Comparison of ENCODE assay signal across 13 cellular contexts in the genomic region with DNA sequence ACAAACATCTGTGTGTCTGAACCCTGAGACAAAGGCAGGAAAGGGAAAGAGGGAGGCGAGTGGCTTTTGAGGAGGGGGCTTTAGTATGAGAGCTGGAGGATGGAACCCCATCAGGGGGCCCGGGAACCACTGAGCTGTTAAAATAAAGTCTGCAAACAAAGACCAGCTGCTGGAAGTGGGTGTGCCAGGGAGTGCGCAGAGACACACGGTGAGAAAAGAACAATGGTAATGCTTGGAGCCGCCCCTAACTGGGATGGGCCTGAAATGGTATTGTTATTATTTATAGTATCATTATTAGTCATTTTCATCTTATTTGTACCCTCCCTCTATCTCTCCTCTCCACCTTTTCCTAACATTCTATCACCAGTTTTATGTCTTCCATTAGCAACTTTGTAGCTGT. TPM values are rescaled to one million over a fixed set of nuclear protein-coding genes. Genes with fewer than 3 reads are reported as not detected.
DNase-seq lines count a peak whose midpoint lies in the region; ATAC-seq and TF ChIP-seq lines count a peak whose summit lies in the region.
"Not testable (repeated sequence)": the region's sequence is repeated elsewhere in the genome, so short reads cannot be mapped to it uniquely, and the experiment has no call there.
"Had no signal": no experiment of that assay in that cellular context is flagged by ENCODE, and none has a peak within 500 bp of the region (broad histone marks: within the 10 kb centered on the region; RNA-seq: fewer than 3 reads in every experiment).

No MANE protein-coding gene starts in this region.

- H3K4me1 Mint-ChIP-seq in CD8-positive, alpha-beta memory T cell = peaks cover 62 to 74% (median 67%) of the 10 kb centered on the region in 3 donors
- H3K4me1 Mint-ChIP-seq in activated CD8-positive, alpha-beta T cell treated with anti-CD3 and anti-CD28 coated beads, Interleukin-2, amount 10 ng/mL, durations not matched to agents 7 days and 5 days (ENCODE audit: low read depth) = peaks cover 80% of the 10 kb centered on the region
- peaks cover 62% of the 10 kb centered on the region for H3K4me1 Mint-ChIP-seq in activated naive CD8-positive, alpha-beta T cell (ENCODE audit: low read depth)
- H3K4me1 Mint-ChIP-seq in endothelial cell (ENCODE audit: unreplicated experiment) (peaks cover 57% of the 10 kb centered on the region), immature natural killer cell (peaks cover 75 to 78% of the 10 kb centered on the region in 2 donors)
- H3K4me1 Mint-ChIP-seq in naive thymus-derived CD8-positive, alpha-beta T cell = peaks cover 40 to 65% (median 62%) of the 10 kb centered on the region in 4 donors

- peak overlapping the region in 6 of 7 donors; percentile 20 to 96 (median 42) for H3K4me3 Mint-ChIP-seq in CD8-positive, alpha-beta memory T cell
- peak overlapping the region; percentile 95 for H3K4me3 Mint-ChIP-seq in activated CD8-positive, alpha-beta T cell treated with anti-CD3 and anti-CD28 coated beads, Interleukin-2, amount 10 ng/mL, durations not matched to agents 7 days and 5 days
- H3K4me3 Mint-ChIP-seq in activated naive CD8-positive, alpha-beta T cell = peak overlapping the region; percentile 45
- H3K4me3 Mint-ChIP-seq in endothelial cell (ENCODE audit: unreplicated experiment) (peak overlapping the region; percentile 2), immature natural killer cell (peak overlapping the region in 3 of 5 donors; percentile 38 to 54 (median 42))
- peak overlapping the region in 6 of 10 donors; percentile 26 to 42 (median 37) for H3K4me3 Mint-ChIP-seq in naive thymus-derived CD8-positive, alpha-beta T cell

- POLR2A ChIA-PET in CD8-positive, alpha-beta memory T cell (lab: Charles Lee); activated CD8-positive, alpha-beta T cell treated with anti-CD3 and anti-CD28 coated beads, Interleukin-2, amount 10 ng/mL, durations not matched to agents 7 days and 5 days (lab: Charles Lee); naive thymus-derived CD8-positive, alpha-beta T cell (lab: Charles Lee): not testable (repeated sequence)

- not testable (repeated sequence) for H3K27ac ChIP-seq in CD8-positive, alpha-beta memory T cell (ENCODE audit: low read depth, low read length)
- H3K27ac ChIP-seq in skin epidermis (peak overlapping the region in 16 of 21 experiments; percentile 21 to 88 (median 80)), uterus (peak overlapping the region; percentile 87 to 94)

- intact Hi-C loops in uterus (cut with DNase I; ENCODE audit: low total_unique reads) = not testable (repeated sequence)

- DNase-seq in CD8-positive, alpha-beta memory T cell; activated CD8-positive, alpha-beta T cell treated with anti-CD3 and anti-CD28 coated beads, Interleukin-2, amount 10 ng/mL, durations not matched to agents 7 days and 5 days; endothelial cell (ENCODE audit: low spot score); immature natural killer cell; naive thymus-derived CD8-positive, alpha-beta T cell; uterus: not testable (repeated sequence)

- H3K4me3 ChIP-seq in CD8-positive, alpha-beta memory T cell (ENCODE audit: low read length); skin epidermis; uterus: not testable (repeated sequence)

- CTCF ChIA-PET in CD8-positive, alpha-beta memory T cell (lab: Charles Lee) = interaction anchor here (0.7 kb wide), 1 partner anchor 31 kb away, joined by 3 read pairs; no protein-coding TSS in a partner anchor
- CTCF ChIA-PET in activated CD8-positive, alpha-beta T cell treated with anti-CD3 and anti-CD28 coated beads, Interleukin-2, amount 10 ng/mL, durations not matched to agents 7 days and 5 days (lab: Charles Lee) = not testable (repeated sequence)

- peaks cover 17% of the 10 kb centered on the region for H3K36me3 ChIP-seq in CD8-positive, alpha-beta memory T cell (ENCODE audit: insufficient read depth, low read length)
- H3K36me3 ChIP-seq in uterus = not testable (repeated sequence)

- H3K9me3 Mint-ChIP-seq in CD8-positive, alpha-beta memory T cell; activated CD8-positive, alpha-beta T cell treated with anti-CD3 and anti-CD28 coated beads, Interleukin-2, amount 10 ng/mL, durations not matched to agents 7 days and 5 days (ENCODE audit: insufficient read depth); activated naive CD8-positive, alpha-beta T cell (ENCODE audit: low read depth); endothelial cell (ENCODE audit: unreplicated experiment); immature natural killer cell; naive thymus-derived CD8-positive, alpha-beta T cell: not testable (repeated sequence)

- H3K9me3 ChIP-seq in CD8-positive, alpha-beta memory T cell (ENCODE audit: low read length); uterus: not testable (repeated sequence)

- peak overlapping the region in 6 of 8 donors; percentile 51 to 84 (median 77) for H3K27ac Mint-ChIP-seq in CD8-positive, alpha-beta memory T cell
- H3K27ac Mint-ChIP-seq in activated CD8-positive, alpha-beta T cell treated with anti-CD3 and anti-CD28 coated beads, Interleukin-2, amount 10 ng/mL, durations not matched to agents 7 days and 5 days = not testable (repeated sequence)
- H3K27ac Mint-ChIP-seq in activated naive CD8-positive, alpha-beta T cell = peak overlapping the region; percentile 62
- peak overlapping the region; percentile 82 for H3K27ac Mint-ChIP-seq in endothelial cell (ENCODE audit: unreplicated experiment)
- peak overlapping the region in 5 of 6 donors; percentile 34 to 70 (median 54) for H3K27ac Mint-ChIP-seq in immature natural killer cell
- peak overlapping the region in 4 of 10 donors; percentile 10 to 68 (median 48) for H3K27ac Mint-ChIP-seq in naive thymus-derived CD8-positive, alpha-beta T cell

- not testable (repeated sequence) for H3K27me3 Mint-ChIP-seq in CD8-positive, alpha-beta memory T cell; activated CD8-positive, alpha-beta T cell treated with anti-CD3 and anti-CD28 coated beads, Interleukin-2, amount 10 ng/mL, durations not matched to agents 7 days and 5 days (ENCODE audit: low read depth); activated naive CD8-positive, alpha-beta T cell; immature natural killer cell (ENCODE audit: low read depth in 3 of 3); naive thymus-derived CD8-positive, alpha-beta T cell
- peaks cover 14% of the 10 kb centered on the region for H3K27me3 Mint-ChIP-seq in endothelial cell (ENCODE audit: unreplicated experiment)

- H3K36me3 Mint-ChIP-seq in CD8-positive, alpha-beta memory T cell = peaks cover 0 to 60% (median 11%) of the 10 kb centered on the region in 3 donors
- H3K36me3 Mint-ChIP-seq in activated CD8-positive, alpha-beta T cell treated with anti-CD3 and anti-CD28 coated beads, Interleukin-2, amount 10 ng/mL, durations not matched to agents 7 days and 5 days (ENCODE audit: low read depth) = peaks cover 54% of the 10 kb centered on the region
- peaks cover 20% of the 10 kb centered on the region for H3K36me3 Mint-ChIP-seq in activated naive CD8-positive, alpha-beta T cell
- not testable (repeated sequence) for H3K36me3 Mint-ChIP-seq in endothelial cell (ENCODE audit: low read depth, unreplicated experiment)
- peaks cover 8 to 23% (median 13%) of the 10 kb centered on the region in 3 donors for H3K36me3 Mint-ChIP-seq in immature natural killer cell
- peaks cover 0 to 39% (median 9%) of the 10 kb centered on the region in 3 donors for H3K36me3 Mint-ChIP-seq in naive thymus-derived CD8-positive, alpha-beta T cell

- TF ChIP-seq CTCF in endothelial cell (IDR thresholded peaks at IDR 0.05; ENCODE audit: unreplicated experiment); uterus (IDR thresholded peaks at IDR 0.05): not testable (repeated sequence)

- not testable (repeated sequence) for H3K27me3 ChIP-seq in CD8-positive, alpha-beta memory T cell (ENCODE audit: insufficient read depth, low read length, poor library complexity, severe bottlenecking); uterus

- peaks cover 54% of the 10 kb centered on the region for H3K4me1 ChIP-seq in CD8-positive, alpha-beta memory T cell (ENCODE audit: insufficient read depth, low read length)
- H3K4me1 ChIP-seq in uterus = peaks cover 19 to 23% of the 10 kb centered on the region in 2 donors

- not testable (repeated sequence) for TF ChIP-seq POLR2A in uterus (IDR thresholded peaks at IDR 0.05)

- ATAC-seq in activated CD8-positive, alpha-beta T cell treated with anti-CD3 and anti-CD28 coated beads, Interleukin-2, amount 10 ng/mL, durations not matched to agents 7 days and 5 days; naive thymus-derived CD8-positive, alpha-beta T cell: not testable (repeated sequence)

RNA-seq across cellular contexts. Expression of gene APOL1, which starts 2.6 kb away (rescaled TPM):
- total RNA-seq in CD8-positive, alpha-beta memory T cell = 10 to 100 TPM; 32.8 to 34.3 TPM
- polyA plus RNA-seq in CD8-positive, alpha-beta memory T cell = 25.6 TPM
- total RNA-seq in activated CD8-positive, alpha-beta T cell treated with anti-CD3 and anti-CD28 coated beads, Interleukin-2, amount 10 ng/mL, durations not matched to agents 7 days and 5 days = 10 to 100 TPM; 37.4 to 38.2 TPM
- 2.5 TPM for total RNA-seq in endothelial cell (ENCODE audit: unreplicated experiment)
- 10 to 100 TPM in 2 of 3 donors, 1 to 10 TPM in 1; 8.7 to 65.8 (median 14.8) TPM for polyA plus RNA-seq in immature natural killer cell
- total RNA-seq in naive thymus-derived CD8-positive, alpha-beta T cell = 10 to 100 TPM; 15.3 to 16.5 TPM
- polyA plus RNA-seq in naive thymus-derived CD8-positive, alpha-beta T cell = 10 to 100 TPM in 1 of 3 donors, 1 to 10 TPM in 2; 3.3 to 11.8 (median 4.6) TPM
- total RNA-seq in uterus = 10 to 100 TPM in 3 of 4 donors, 1 to 10 TPM in 1; 9.8 to 89.7 (median 19.9) TPM

RNA-seq across cellular contexts. Expression of gene APOL2, which starts 16.2 kb away (rescaled TPM):
- 10 to 100 TPM; 59.0 to 62.8 TPM for total RNA-seq in CD8-positive, alpha-beta memory T cell
- 27.1 TPM for polyA plus RNA-seq in CD8-positive, alpha-beta memory T cell
- total RNA-seq in activated CD8-positive, alpha-beta T cell treated with anti-CD3 and anti-CD28 coated beads, Interleukin-2, amount 10 ng/mL, durations not matched to agents 7 days and 5 days = 10 to 100 TPM; 62.4 TPM
- total RNA-seq in endothelial cell (ENCODE audit: unreplicated experiment) (55.3 TPM), uterus (10 to 100 TPM; 15.6 to 96.2 (median 60.3) TPM)
- 10 to 100 TPM; 22.4 to 42.4 (median 22.9) TPM for polyA plus RNA-seq in immature natural killer cell
- 10 to 100 TPM; 58.3 to 64.1 TPM for total RNA-seq in naive thymus-derived CD8-positive, alpha-beta T cell
- polyA plus RNA-seq in naive thymus-derived CD8-positive, alpha-beta T cell = 10 to 100 TPM; 11.7 to 16.4 (median 16.3) TPM

RNA-seq across cellular contexts. Expression of gene APOL4, which starts 54.0 kb away (rescaled TPM):
- under 1 TPM; 0.42 to 0.46 TPM for total RNA-seq in CD8-positive, alpha-beta memory T cell
- not detected for polyA plus RNA-seq in CD8-positive, alpha-beta memory T cell
- total RNA-seq in activated CD8-positive, alpha-beta T cell treated with anti-CD3 and anti-CD28 coated beads, Interleukin-2, amount 10 ng/mL, durations not matched to agents 7 days and 5 days = 1 to 10 TPM; 6.9 to 8.5 TPM
- total RNA-seq in endothelial cell (ENCODE audit: unreplicated experiment) = 4.4 TPM
- under 1 TPM in 2 of 3 donors, not detected in 1; 0.25 to 0.27 TPM for polyA plus RNA-seq in immature natural killer cell
- total RNA-seq in naive thymus-derived CD8-positive, alpha-beta T cell = not detected
- polyA plus RNA-seq in naive thymus-derived CD8-positive, alpha-beta T cell = not detected
- total RNA-seq in uterus = 10 to 100 TPM in 2 of 4 donors, 1 to 10 TPM in 1, not detected in 1; 1.0 to 35.2 (median 16.9) TPM
- total RNA-seq: astrocyte, HFFc6, HT1080, MCF 10A, osteocyte had no signal

Comparison
In these comparisons a context has a peak if more than half of its experiments do, and no peak if none do; other contexts are left out.
1. H3K4me3 Mint-ChIP-seq: peak in every context shown above with its lines; median percentile 95 in activated CD8-positive, alpha-beta T cell treated with anti-CD3 and anti-CD28 coated beads, Interleukin-2, amount 10 ng/mL, durations not matched to agents 7 days and 5 days; 45 in activated naive CD8-positive, alpha-beta T cell; 42 in CD8-positive, alpha-beta memory T cell; 42 in immature natural killer cell; 37 in naive thymus-derived CD8-positive, alpha-beta T cell; 2 in endothelial cell.